ENCODE assay signal across 8 cellular contexts in genomic region chr1:25922064-25922632, GRCh38. TPM values are rescaled to one million over a fixed set of nuclear protein-coding genes. Genes with fewer than 3 reads are reported as not detected.
DNase-seq lines count a peak whose midpoint lies in the region; ATAC-seq lines count a peak whose summit lies in the region.

No MANE protein-coding gene starts in this region.

- no peaks in the 10 kb centered on the region for H3K79me1 ChIP-seq in neuronal stem cell (ENCODE audit: low read depth, low read length)

- H3K36me3 Mint-ChIP-seq in CD4-positive, alpha-beta memory T cell = no peaks in the 10 kb centered on the region
- peaks cover 10% of the 10 kb centered on the region for H3K36me3 Mint-ChIP-seq in effector memory CD8-positive, alpha-beta T cell (ENCODE audit: insufficient read depth)

- peak overlapping the region; percentile 17 to 54 for H3K4me3 ChIP-seq in CD4-positive, alpha-beta memory T cell (ENCODE audit: low read length in 2 of 2)
- H3K4me3 ChIP-seq in neuronal stem cell (ENCODE audit: low read length in 2 of 2) = peak overlapping the region in 1 of 2 donors; percentile 79

- H3K23ac ChIP-seq in neuronal stem cell (ENCODE audit: low read depth, low read length, poor library complexity) = peak overlapping the region; percentile 75

- WGBS in neuronal stem cell (ENCODE audit: extremely low coverage in 2 of 2, insufficient read length in 2 of 2, insufficient replicate concordance in 1 of 2), 2 donors = no CpG with 5 or more reads among the region's 12 CpGs

- H4K91ac ChIP-seq in neuronal stem cell (ENCODE audit: low read depth, low read length, poor library complexity) = no peak overlapping the region

- H3K14ac ChIP-seq in neuronal stem cell (ENCODE audit: low read length) = peak overlapping the region; percentile 96

- peaks cover 2 to 3% of the 10 kb centered on the region in 2 donors for H3K27me3 Mint-ChIP-seq in CD4-positive, alpha-beta memory T cell
- no peaks in the 10 kb centered on the region for H3K27me3 Mint-ChIP-seq in effector memory CD8-positive, alpha-beta T cell

- POLR2A ChIA-PET in CD4-positive, alpha-beta memory T cell (lab: Charles Lee; ENCODE audit: partially characterized antibody) = interaction anchor here (0.7 to 3.9 kb wide), 12 partner anchors 12 to 75 kb away, joined by 3 to 23 read pairs (median 4); partner anchors contain the start of gene PAFAH2

- H3K4me1 Mint-ChIP-seq in CD4-positive, alpha-beta memory T cell = peaks cover 19 to 33% (median 23%) of the 10 kb centered on the region in 4 donors
- peaks cover 17 to 24% of the 10 kb centered on the region in 2 donors for H3K4me1 Mint-ChIP-seq in effector memory CD8-positive, alpha-beta T cell (ENCODE audit: low read depth in 2 of 2)

- peaks cover 36% of the 10 kb centered on the region for H3K4me1 ChIP-seq in CD4-positive, alpha-beta memory T cell (ENCODE audit: insufficient read depth, low read length)
- H3K4me1 ChIP-seq in neuronal stem cell (ENCODE audit: control insufficient read depth in 2 of 2, insufficient read depth in 1 of 2, low read depth in 1 of 2, low read length in 2 of 2) = peaks cover 14 to 29% of the 10 kb centered on the region in 2 donors

- no peaks in the 10 kb centered on the region for H3K27me3 ChIP-seq in CD4-positive, alpha-beta memory T cell (ENCODE audit: insufficient read depth, low read length)
- H3K27me3 ChIP-seq in neuronal stem cell (ENCODE audit: control insufficient read depth in 3 of 3, insufficient read depth in 3 of 3, low read depth in 1 of 3, low read length in 3 of 3) = peaks cover 0 to 15% (median 0%) of the 10 kb centered on the region in 3 experiments

- H3K4ac ChIP-seq in neuronal stem cell (ENCODE audit: low read length) = no peak overlapping the region

- peak overlapping the region; percentile 85 to 92 (median 88) for H3K4me3 Mint-ChIP-seq in CD4-positive, alpha-beta memory T cell
- H3K4me3 Mint-ChIP-seq in effector memory CD8-positive, alpha-beta T cell = peak overlapping the region; percentile 85 to 88

- peak overlapping the region; percentile 49 to 90 (median 65) for H3K27ac Mint-ChIP-seq in CD4-positive, alpha-beta memory T cell
- H3K27ac Mint-ChIP-seq in effector memory CD8-positive, alpha-beta T cell = peak overlapping the region; percentile 20 to 89

- CTCF ChIA-PET in CD4-positive, alpha-beta memory T cell (lab: Charles Lee; ENCODE audit: partially characterized antibody) = interaction anchor here (0.7 to 3.7 kb wide), 6 partner anchors 18 to 75 kb away, joined by 3 to 22 read pairs (median 4); partner anchors contain the start of gene PAFAH2

- no peaks in the 10 kb centered on the region for H3K36me3 ChIP-seq in CD4-positive, alpha-beta memory T cell (ENCODE audit: insufficient read depth, low read length)
- H3K36me3 ChIP-seq in neuronal stem cell (replicated peaks in 1 of 2; ENCODE audit: control insufficient read depth in 2 of 2, insufficient read depth in 2 of 2, low read length in 2 of 2) = no peaks in the 10 kb centered on the region

- no peaks in the 10 kb centered on the region for H3K9me3 Mint-ChIP-seq in CD4-positive, alpha-beta memory T cell
- no peaks in the 10 kb centered on the region for H3K9me3 Mint-ChIP-seq in effector memory CD8-positive, alpha-beta T cell

- H3K27ac ChIP-seq in CD4-positive, alpha-beta memory T cell (ENCODE audit: low read depth, low read length) = no peak overlapping the region
- H3K27ac ChIP-seq in neuronal stem cell (replicated peaks; ENCODE audit: low read length) = no peak overlapping the region

- H3K4me2 ChIP-seq in neuronal stem cell (ENCODE audit: insufficient read depth, low read length, poor library complexity, severe bottlenecking) = peak overlapping the region; percentile 100

- no peak overlapping the region for H2BK120ac ChIP-seq in neuronal stem cell (ENCODE audit: low read depth, low read length)

- no peak overlapping the region for H2BK5ac ChIP-seq in neuronal stem cell (ENCODE audit: low read length)

- H2AFZ ChIP-seq in neuronal stem cell (ENCODE audit: low read length) = peak overlapping the region; percentile 30

- H3K9ac ChIP-seq in neuronal stem cell (ENCODE audit: low read depth, low read length, poor library complexity) = no peak overlapping the region

- no peak overlapping the region for H2AK5ac ChIP-seq in neuronal stem cell (ENCODE audit: low read depth, low read length)

- no peak overlapping the region for H2BK15ac ChIP-seq in neuronal stem cell (ENCODE audit: low read length)

- peak overlapping the region; percentile 90 for H3K18ac ChIP-seq in neuronal stem cell (ENCODE audit: low read length)

- no peaks in the 10 kb centered on the region for H3K9me3 ChIP-seq in CD4-positive, alpha-beta memory T cell (ENCODE audit: control insufficient read depth in 1 of 2, low read length in 2 of 2)
- no peaks in the 10 kb centered on the region for H3K9me3 ChIP-seq in neuronal stem cell (replicated peaks in 1 of 2; ENCODE audit: control insufficient read depth in 2 of 2, insufficient read depth in 1 of 2, low read depth in 1 of 2, low read length in 2 of 2)

- no peak for DNase-seq in CD4-positive, alpha-beta memory T cell
- DNase-seq in NCI-H146 (lab: John Stamatoyannopoulos, UW) (peak; percentile 18), neuronal stem cell (ENCODE audit: low spot score) (no peak), NCI-H1930 (lab: John Stamatoyannopoulos, UW) (no peak), SW 1271 (lab: John Stamatoyannopoulos, UW) (no peak), LoVo (ENCODE audit: low spot score) (no peak), iPS-NIHi11 (ENCODE audit: low spot score) (no peak)
- no peak for DNase-seq in effector memory CD8-positive, alpha-beta T cell

- ATAC-seq in effector memory CD8-positive, alpha-beta T cell (replicated peaks) = no peak

- no peak overlapping the region for H4K8ac ChIP-seq in neuronal stem cell (ENCODE audit: low read depth, low read length)

- no peak overlapping the region for H2BK12ac ChIP-seq in neuronal stem cell (ENCODE audit: low read length)

- intact Hi-C loops in CD4-positive, alpha-beta memory T cell (cut with micrococcal nuclease) = loop anchor here (2.0 kb wide), 1 partner anchor 15 kb away; the partner anchor contains the start of gene STMN1

RNA-seq across cellular contexts. Expression of gene STMN1, which starts 15.9 kb away (rescaled TPM):
- 10 to 100 TPM; 34.5 to 37.1 TPM for total RNA-seq in CD4-positive, alpha-beta memory T cell
- polyA plus RNA-seq in CD4-positive, alpha-beta memory T cell = 10 to 100 TPM; 53.7 to 85.2 TPM
- 714 TPM for polyA plus RNA-seq in neuronal stem cell (2013, experiment 1 of 2)
- polyA plus RNA-seq in neuronal stem cell (2013, experiment 2 of 2) = 708 TPM

RNA-seq across cellular contexts. Expression of gene PAQR7, which starts 46.6 kb away (rescaled TPM):
- 1 to 10 TPM; 2.1 to 2.6 TPM for total RNA-seq in CD4-positive, alpha-beta memory T cell
- under 1 TPM in 1 of 2 donors, not detected in 1; 0.29 TPM for polyA plus RNA-seq in CD4-positive, alpha-beta memory T cell
- polyA plus RNA-seq in neuronal stem cell (2013, experiment 1 of 2) = 2.4 TPM
- polyA plus RNA-seq in neuronal stem cell (2013, experiment 2 of 2) = 2.3 TPM
